ENCODE assay signal across 16 cellular contexts in genomic region chr15:39066677-39067076, GRCh38.
DNase-seq lines count a peak whose midpoint lies in the region; ATAC-seq, FAIRE-seq and TF ChIP-seq lines count a peak whose summit lies in the region.
"Had no signal": no experiment of that assay in that cellular context is flagged by ENCODE, and none has a peak within 500 bp of the region (broad histone marks: within the 10 kb centered on the region; RNA-seq: fewer than 3 reads in every experiment).

No MANE protein-coding gene starts in this region.

- no peak for FAIRE-seq in bronchial epithelial cell (lab: Jason Lieb, UNC)
- FAIRE-seq: GM12892, GM19239 had no signal

- no TSS peak for BruUV-seq in PC-9 (replicated peaks; lab: Mats Ljungman, UMichigan)

- no peak for TF ChIP-seq CTCF in AG10803 (conservative IDR thresholded peaks at IDR 0.05; ENCODE audit: low read length)
- no peak for TF ChIP-seq CTCF in bronchial epithelial cell (IDR thresholded peaks at IDR 0.05; ENCODE audit: insufficient read depth, low read length, severe bottlenecking)
- TF ChIP-seq CTCF in PC-9 (conservative IDR thresholded peaks at IDR 0.05) = no peak

- no peaks in the 10 kb centered on the region for H3K4me1 ChIP-seq in PC-9 (replicated peaks; ENCODE audit: insufficient read depth)

- intact Hi-C loops in left colon (cut with DNase I, micrococcal nuclease) = no loop called here
- intact Hi-C loops in PC-9 (cut with micrococcal nuclease; ENCODE audit: unreplicated experiment) = no loop called here

- H3K4me3 ChIP-seq in AG10803 (ENCODE audit: low read length) = no peak overlapping the region
- H3K4me3 ChIP-seq in bronchial epithelial cell (ENCODE audit: low read depth, low read length) = no peak overlapping the region
- no peak overlapping the region for H3K4me3 ChIP-seq in PC-9

- no peaks in the 10 kb centered on the region for H3K79me2 ChIP-seq in PC-9 (ENCODE audit: low read depth)

- no peaks in the 10 kb centered on the region for H3F3A ChIP-seq in PC-9 (ENCODE audit: insufficient read depth, low read depth)

- H4K20me1 ChIP-seq in PC-9 (ENCODE audit: insufficient read depth) = no peaks in the 10 kb centered on the region

- H3K36me3 ChIP-seq in bronchial epithelial cell (ENCODE audit: control insufficient read depth, insufficient read depth, low read length) = no peaks in the 10 kb centered on the region
- no peaks in the 10 kb centered on the region for H3K36me3 ChIP-seq in PC-9 (ENCODE audit: low read depth)

- DNase-seq in AG10803 (ENCODE audit: low read depth) = peak; percentile 30
- peak; percentile 17 for DNase-seq in LHCN-M2 (ENCODE audit: low read depth)
- peak; percentile 12 for DNase-seq in bronchial epithelial cell (ENCODE audit: low read depth)
- DNase-seq in left colon = no peak
- DNase-seq in PC-9 = no peak
- DNase-seq in NCI-H2107 (lab: John Stamatoyannopoulos, UW) = no peak
- DNase-seq in HK-2 (ENCODE audit: unreplicated experiment) = no peak
- DNase-seq in Kasumi-1 (lab: John Stamatoyannopoulos, UW) = no peak
- DNase-seq: 8988T; ACHN; C1 segment of cervical spinal cord; CD4-positive, alpha-beta T cell; DMS79 had no signal

- POLR2A ChIA-PET in PC-9 (lab: Charles Lee; ENCODE audit: unreplicated experiment) = no interaction called here

- H3K27me3 ChIP-seq in bronchial epithelial cell (ENCODE audit: control insufficient read depth, insufficient read depth, low read length) (no peaks in the 10 kb centered on the region), PC-9 (ENCODE audit: insufficient read depth, low read depth) (no peaks in the 10 kb centered on the region)

- peak; percentile 95 for ATAC-seq in left colon
- ATAC-seq: HCT116 had no signal

- H3K27ac ChIP-seq in PC-9 = no peak overlapping the region

- H3K9me3 ChIP-seq in PC-9 (ENCODE audit: insufficient read depth, low read depth) = no peaks in the 10 kb centered on the region

- no peaks in the 10 kb centered on the region for H3K9me2 ChIP-seq in PC-9 (ENCODE audit: insufficient read depth)

- H2AFZ ChIP-seq in PC-9 = no peak overlapping the region

- H3K4me2 ChIP-seq in PC-9 = no peak overlapping the region

- CTCF ChIA-PET in PC-9 (lab: Charles Lee) = no interaction called here

Comparison
In these comparisons a context has a peak if more than half of its experiments do, and no peak if none do; other contexts are left out.
1. DNase-seq: peak in AG10803 (single experiment), LHCN-M2 (single experiment) and bronchial epithelial cell (single experiment); none in left colon (0 of 2), PC-9 (0 of 2), NCI-H2107 (single experiment), HK-2 (single experiment) and Kasumi-1 (0 of 2).